8 cellular contexts compared by ENCODE assay signal in genomic region chr11:12109591-12110196, GRCh38. TPM values are rescaled to one million over a fixed set of nuclear protein-coding genes. Genes with fewer than 3 reads are reported as not detected.
DNase-seq lines count a peak whose midpoint lies in the region; ATAC-seq, FAIRE-seq and TF ChIP-seq lines count a peak whose summit lies in the region.

No MANE protein-coding gene starts in this region.

- no peaks in the 10 kb centered on the region for H3K27me3 ChIP-seq in CD8-positive, alpha-beta T cell (ENCODE audit: insufficient read depth, low read length)
- no peaks in the 10 kb centered on the region for H3K27me3 ChIP-seq in RWPE2 (ENCODE audit: insufficient read depth, poor library complexity, severe bottlenecking)

- no peaks in the 10 kb centered on the region for H3K36me3 Mint-ChIP-seq in CD8-positive, alpha-beta T cell

- peaks cover 17% of the 10 kb centered on the region for H3K4me1 Mint-ChIP-seq in CD8-positive, alpha-beta T cell (ENCODE audit: low read depth)

- ATAC-seq in CD8-positive, alpha-beta T cell: no peak
- ATAC-seq in RWPE2 (ENCODE audit: low read depth): peak; percentile 36; the same call in 2 of the 3 replicates
- ATAC-seq in omental fat pad (ENCODE audit: low FRiP score): peak; percentile 7
- no peak for ATAC-seq in GM21515 (IDR thresholded peaks at IDR 0.05; ENCODE audit: unreplicated experiment)

- no peaks in the 10 kb centered on the region for H3K27me3 Mint-ChIP-seq in CD8-positive, alpha-beta T cell (ENCODE audit: low read depth)

- intact Hi-C loops in CD8-positive, alpha-beta T cell (cut with DNase I, micrococcal nuclease): loop anchor here (1.0 to 5.0 kb wide), 4 partner anchors 115 to 267 kb away; partner anchors contain the start of gene USP47 (in 1 of the 2)

- H3K36me3 ChIP-seq in CD8-positive, alpha-beta T cell (ENCODE audit: insufficient read depth, low read length): no peaks in the 10 kb centered on the region
- H3K36me3 ChIP-seq in RWPE2 (ENCODE audit: low read depth): peaks cover 34% of the 10 kb centered on the region

- H3K4me3 Mint-ChIP-seq in CD8-positive, alpha-beta T cell: peak overlapping the region; percentile 80

- H3K4me1 ChIP-seq in CD8-positive, alpha-beta T cell (ENCODE audit: insufficient read depth, low read length): peaks cover 13% of the 10 kb centered on the region
- peaks cover 27% of the 10 kb centered on the region for H3K4me1 ChIP-seq in RWPE2 (ENCODE audit: insufficient read depth, poor library complexity, severe bottlenecking)

- peak overlapping the region; percentile 44 for H3K4me3 ChIP-seq in CD8-positive, alpha-beta T cell (ENCODE audit: low read depth, low read length)
- peak overlapping the region; percentile 78 for H3K4me3 ChIP-seq in RWPE2 (ENCODE audit: severe bottlenecking)

- DNase-seq in CD8-positive, alpha-beta T cell: no peak
- DNase-seq in RWPE2 (ENCODE audit: low spot score): no peak
- peak; percentile 29 for DNase-seq in epithelial cell of prostate (ENCODE audit: low read depth, low spot score)
- DNase-seq in omental fat pad (ENCODE audit: low spot score): no peak
- no peak for DNase-seq in NK-92 (lab: John Stamatoyannopoulos, UW; ENCODE audit: unreplicated experiment)
- no peak for DNase-seq in urothelium cell line (ENCODE audit: low spot score)
- DNase-seq in ACHN: no peak

- in situ Hi-C loops in ACHN (cut with HindIII; ENCODE audit: low pct_ligation_motif_present, low pct_unique_long_range_greater_than_20kb, low sequenced_read_pairs): no loop called here

- no peak for FAIRE-seq in urothelium cell line (lab: Jason Lieb, UNC)

- POLR2A ChIA-PET in CD8-positive, alpha-beta T cell (lab: Charles Lee): interaction anchor here (1.0 to 1.4 kb wide), 3 partner anchors 20 to 116 kb away, joined by 3 read pairs; no protein-coding TSS in a partner anchor

- CTCF ChIA-PET in CD8-positive, alpha-beta T cell (lab: Charles Lee): interaction anchor here (1.1 to 3.8 kb wide), 6 partner anchors 11 to 127 kb away, joined by 3 to 11 read pairs (median 4); no protein-coding TSS in a partner anchor

- peak overlapping the region; percentile 70 for H3K27ac Mint-ChIP-seq in CD8-positive, alpha-beta T cell

- no peaks in the 10 kb centered on the region for H3K9me3 ChIP-seq in CD8-positive, alpha-beta T cell (ENCODE audit: low read length)
- no peaks in the 10 kb centered on the region for H3K9me3 ChIP-seq in RWPE2 (ENCODE audit: severe bottlenecking)

- no peak for TF ChIP-seq CTCF in CD8-positive, alpha-beta T cell (IDR thresholded peaks at IDR 0.05)
- TF ChIP-seq CTCF in RWPE2 (IDR thresholded peaks at IDR 0.05; ENCODE audit: poor library complexity, severe bottlenecking) (no peak), omental fat pad (IDR thresholded peaks at IDR 0.05) (no peak)

- H3K9me3 Mint-ChIP-seq in CD8-positive, alpha-beta T cell: no peaks in the 10 kb centered on the region

- no peak overlapping the region for H3K27ac ChIP-seq in CD8-positive, alpha-beta T cell (ENCODE audit: low read depth, low read length)
- H3K27ac ChIP-seq in RWPE2 (ENCODE audit: poor library complexity, severe bottlenecking): peak overlapping the region; percentile 90
- peak overlapping the region; percentile 88 for H3K27ac ChIP-seq in epithelial cell of prostate

RNA-seq across cellular contexts. Expression of gene MICAL2, which starts 0.7 kb away (rescaled TPM):
- 10 to 100 TPM; 15.8 TPM for total RNA-seq in CD8-positive, alpha-beta T cell
- total RNA-seq in omental fat pad: 100 to 1,000 TPM in 1 of 4 donors, 10 to 100 TPM in 3; 34.3 to 143 (median 57.0) TPM

Comparison
In these comparisons a context has a peak if more than half of its experiments do, and no peak if none do; other contexts are left out.
1. ATAC-seq: peak in RWPE2 (single experiment) and omental fat pad (single experiment); none in CD8-positive, alpha-beta T cell (single experiment) and GM21515 (single experiment).